In genomic region chr1:76868916-76869315, GRCh38 we compare ENCODE assay signal across 11 cellular contexts. TPM values are rescaled to one million over a fixed set of nuclear protein-coding genes. Genes with fewer than 3 reads are reported as not detected.
DNase-seq lines count a peak whose midpoint lies in the region; ATAC-seq, FAIRE-seq and TF ChIP-seq lines count a peak whose summit lies in the region.
"Had no signal": no experiment of that assay in that cellular context is flagged by ENCODE, and none has a peak within 500 bp of the region (broad histone marks: within the 10 kb centered on the region; RNA-seq: fewer than 3 reads in every experiment).

No MANE protein-coding gene starts in this region.

- dilution Hi-C loops in keratinocyte (cut with MboI; ENCODE audit: extremely low pct_ligation_motif_present, low sequenced_read_pairs): no loop called here

- in situ Hi-C loops in GM12878 (cut with MboI): no loop called here

- H3K9me3 ChIP-seq in GM12878 (replicated peaks; ENCODE audit: control insufficient read depth, insufficient read depth, low read length) (no peaks in the 10 kb centered on the region; the same call in 2 of the 3 replicates), keratinocyte (ENCODE audit: control insufficient read depth, low read depth, low read length) (no peaks in the 10 kb centered on the region), stomach (no peaks in the 10 kb centered on the region)

- CTCF ChIA-PET in activated CD4-positive, alpha-beta T cell treated with anti-CD3 and anti-CD28 coated beads for 36 hours (lab: Charles Lee): no interaction called here
- CTCF ChIA-PET in activated CD4-positive, alpha-beta T cell treated with anti-CD3 and anti-CD28 coated beads, Interleukin-2, amount 10 ng/mL, durations not matched to agents 7 days and 5 days (lab: Charles Lee): interaction anchor here (1.5 kb wide), 1 partner anchor 17 kb away, joined by 4 read pairs; no protein-coding TSS in a partner anchor
- CTCF ChIA-PET in GM12878 (lab: Yijun Ruan, JAX): interaction anchor here (1.5 kb wide), 1 partner anchor 162 kb away, joined by 10 read pairs; no protein-coding TSS in a partner anchor

- TF ChIP-seq CTCF in GM12878 (IDR thresholded peaks at IDR 0.05 in 2 of 3, conservative IDR thresholded peaks at IDR 0.05 in 1 of 3; ENCODE audit: control insufficient read depth in 2 of 3, extremely low read depth in 1 of 3, insufficient read depth in 1 of 3, low read depth in 3 of 3, low read length in 3 of 3) (no peak), keratinocyte (optimal IDR thresholded peaks at IDR 0.05 in 1 of 3, IDR thresholded peaks at IDR 0.05 in 1 of 3, conservative IDR thresholded peaks at IDR 0.05 in 1 of 3; ENCODE audit: extremely low read depth in 1 of 3, insufficient read depth in 2 of 3, low read length in 3 of 3) (no peak), stomach (IDR thresholded peaks at IDR 0.05) (no peak)

- H3K27ac ChIP-seq in GM12878 (ENCODE audit: control insufficient read depth, insufficient read depth): no peak overlapping the region
- H3K27ac ChIP-seq in keratinocyte (ENCODE audit: control insufficient read depth, insufficient read depth, low read length): no peak overlapping the region
- H3K27ac ChIP-seq in stomach: peak overlapping the region in 4 of 5 donors; percentile 63 to 84 (median 76)
- H3K27ac ChIP-seq: BLaER1, HL-60 had no signal

- peaks cover 51% of the 10 kb centered on the region for H3K27me3 Mint-ChIP-seq in activated CD4-positive, alpha-beta T cell treated with anti-CD3 and anti-CD28 coated beads for 36 hours
- H3K27me3 Mint-ChIP-seq in activated CD4-positive, alpha-beta T cell treated with anti-CD3 and anti-CD28 coated beads, Interleukin-2, amount 10 ng/mL, durations not matched to agents 7 days and 5 days: peaks cover 76% of the 10 kb centered on the region

- peak overlapping the region; percentile 64; the same call in 1 of the 2 replicates for H3K4me2 ChIP-seq in GM12878 (ENCODE audit: control insufficient read depth, insufficient read depth)
- peak overlapping the region; percentile 81 for H3K4me2 ChIP-seq in keratinocyte (ENCODE audit: control insufficient read depth, extremely low read depth, insufficient read depth, low read depth, low read length)
- H3K4me2 ChIP-seq: BLaER1 had no signal

- H3K4me3 ChIP-seq in GM12878: no peak overlapping the region
- no peak overlapping the region for H3K4me3 ChIP-seq in keratinocyte (ENCODE audit: control insufficient read depth in 2 of 3, extremely low read depth in 1 of 3, insufficient read depth in 2 of 3, low read depth in 1 of 3, low read length in 3 of 3)
- H3K4me3 ChIP-seq in stomach: peak overlapping the region; percentile 51 to 56 (median 52)
- H3K4me3 ChIP-seq: BLaER1 had no signal

- no peak overlapping the region for H3K9ac ChIP-seq in GM12878 (ENCODE audit: control insufficient read depth, insufficient read depth, low read length)
- no peak overlapping the region for H3K9ac ChIP-seq in keratinocyte (ENCODE audit: control insufficient read depth, extremely low read depth, insufficient read depth, low read length)
- H3K9ac ChIP-seq: BLaER1 had no signal

- peak overlapping the region; percentile 30 for H3K4me3 Mint-ChIP-seq in activated CD4-positive, alpha-beta T cell treated with anti-CD3 and anti-CD28 coated beads for 36 hours
- H3K4me3 Mint-ChIP-seq in activated CD4-positive, alpha-beta T cell treated with anti-CD3 and anti-CD28 coated beads, Interleukin-2, amount 10 ng/mL, durations not matched to agents 7 days and 5 days: no peak overlapping the region

- H3K36me3 ChIP-seq in GM12878 (ENCODE audit: control insufficient read depth in 2 of 2, insufficient read depth in 2 of 2, low read length in 1 of 2) (no peaks in the 10 kb centered on the region), keratinocyte (ENCODE audit: control insufficient read depth in 2 of 2, extremely low read depth in 1 of 2, insufficient read depth in 2 of 2, low read length in 2 of 2) (no peaks in the 10 kb centered on the region), stomach (no peaks in the 10 kb centered on the region)
- H3K36me3 ChIP-seq: BLaER1 had no signal

- no peaks in the 10 kb centered on the region for H3K9me3 Mint-ChIP-seq in activated CD4-positive, alpha-beta T cell treated with anti-CD3 and anti-CD28 coated beads for 36 hours (ENCODE audit: low read depth)
- H3K9me3 Mint-ChIP-seq in activated CD4-positive, alpha-beta T cell treated with anti-CD3 and anti-CD28 coated beads, Interleukin-2, amount 10 ng/mL, durations not matched to agents 7 days and 5 days: no peaks in the 10 kb centered on the region

- TF ChIP-seq EP300 in GM12878 (IDR thresholded peaks at IDR 0.05; ENCODE audit: borderline replicate concordance in 1 of 2, control insufficient read depth in 1 of 2, low read depth in 2 of 2, low read length in 2 of 2) (no peak), stomach (IDR thresholded peaks at IDR 0.05) (no peak)

- H3K36me3 Mint-ChIP-seq in activated CD4-positive, alpha-beta T cell treated with anti-CD3 and anti-CD28 coated beads for 36 hours (ENCODE audit: low read depth): no peaks in the 10 kb centered on the region
- no peaks in the 10 kb centered on the region for H3K36me3 Mint-ChIP-seq in activated CD4-positive, alpha-beta T cell treated with anti-CD3 and anti-CD28 coated beads, Interleukin-2, amount 10 ng/mL, durations not matched to agents 7 days and 5 days (ENCODE audit: low read depth)

- 41% methylated on average over 19 of the region's 19 CpGs for WGBS in GM12878 (ENCODE audit: insufficient coverage, insufficient replicate concordance, low lambda C conversion rate, missing lambda C conversion rate)
- WGBS in stomach, 5 donors: 3 to 7% (median 6%) methylated on average over 4 to 19 of the region's 19 CpGs; no CpG with 5 or more reads in 1 of the 5 donors

- no TSS peak for BruUV-seq in GM12878 (replicated peaks; lab: Mats Ljungman, UMichigan)

- H3K9me1 ChIP-seq in keratinocyte (ENCODE audit: control insufficient read depth, extremely low read depth, insufficient read depth, low read length): no peaks in the 10 kb centered on the region

- no peak for ATAC-seq in activated CD4-positive, alpha-beta T cell treated with anti-CD3 and anti-CD28 coated beads for 36 hours
- ATAC-seq in GM12878 (no peak), GM18868 (IDR thresholded peaks at IDR 0.05; ENCODE audit: unreplicated experiment) (no peak), GM19351 (IDR thresholded peaks at IDR 0.05; ENCODE audit: unreplicated experiment) (no peak)

- H3K4me1 ChIP-seq in GM12878 (ENCODE audit: control insufficient read depth, insufficient read depth, low read length) (peaks cover 11% of the 10 kb centered on the region; the same call in 1 of the 2 replicates), keratinocyte (ENCODE audit: control insufficient read depth, extremely low read depth, insufficient read depth, low read length) (peaks cover 7% of the 10 kb centered on the region), stomach (peaks cover 10 to 34% (median 20%) of the 10 kb centered on the region in 4 donors)
- H3K4me1 ChIP-seq: BLaER1 had no signal

- no peak overlapping the region for H3K27ac Mint-ChIP-seq in activated CD4-positive, alpha-beta T cell treated with anti-CD3 and anti-CD28 coated beads for 36 hours
- no peak overlapping the region for H3K27ac Mint-ChIP-seq in activated CD4-positive, alpha-beta T cell treated with anti-CD3 and anti-CD28 coated beads, Interleukin-2, amount 10 ng/mL, durations not matched to agents 7 days and 5 days

- FAIRE-seq in GM12878 (lab: Jason Lieb, UNC) (no peak), keratinocyte (lab: Jason Lieb, UNC) (no peak)

- TF ChIP-seq RAD21 in GM12878 (IDR thresholded peaks at IDR 0.05; ENCODE audit: insufficient read depth, low read depth, low read length): no peak

- POLR2A ChIA-PET in activated CD4-positive, alpha-beta T cell treated with anti-CD3 and anti-CD28 coated beads for 36 hours (lab: Charles Lee): no interaction called here
- POLR2A ChIA-PET in activated CD4-positive, alpha-beta T cell treated with anti-CD3 and anti-CD28 coated beads, Interleukin-2, amount 10 ng/mL, durations not matched to agents 7 days and 5 days (lab: Charles Lee): no interaction called here
- POLR2A ChIA-PET in GM12878 (lab: Charles Lee): interaction anchor here (0.5 to 1.1 kb wide), 2 partner anchors 66 to 444 kb away, joined by 3 read pairs; no protein-coding TSS in a partner anchor

- no peaks in the 10 kb centered on the region for H3K79me2 ChIP-seq in GM12878 (ENCODE audit: control insufficient read depth, insufficient read depth, low read length)
- no peaks in the 10 kb centered on the region for H3K79me2 ChIP-seq in keratinocyte (ENCODE audit: control insufficient read depth, insufficient read depth, low read length)

- SMC1A ChIA-PET in GM12878 (lab: Charles Lee; ENCODE audit: uncharacterized antibody, unreplicated experiment): interaction anchor here (0.7 to 2.8 kb wide), 8 partner anchors 11 to 259 kb away, joined by 3 to 22 read pairs (median 6); no protein-coding TSS in a partner anchor

- H4K20me1 ChIP-seq in GM12878 (ENCODE audit: control insufficient read depth, insufficient read depth) (no peaks in the 10 kb centered on the region), keratinocyte (ENCODE audit: control insufficient read depth, extremely low read depth, insufficient read depth, low read length) (no peaks in the 10 kb centered on the region)
- H4K20me1 ChIP-seq: BLaER1 had no signal

- no peak for TF ChIP-seq POLR2A in GM12878 (IDR thresholded peaks at IDR 0.05; ENCODE audit: low read depth, low read length)
- no peak for TF ChIP-seq POLR2A in stomach (IDR thresholded peaks at IDR 0.05)

- H3K27me3 ChIP-seq in GM12878 (replicated peaks in 1 of 2; ENCODE audit: control insufficient read depth in 2 of 2, insufficient read depth in 2 of 2, low read length in 1 of 2): peaks cover 8 to 22% of the 10 kb centered on the region in 2 experiments
- H3K27me3 ChIP-seq in keratinocyte (ENCODE audit: control insufficient read depth, extremely low read depth, insufficient read depth, low read length): peaks cover 25% of the 10 kb centered on the region
- peaks cover 0 to 51% (median 22%) of the 10 kb centered on the region in 3 donors for H3K27me3 ChIP-seq in stomach
- H3K27me3 ChIP-seq: BLaER1 had no signal

- intact Hi-C loops in activated CD4-positive, alpha-beta T cell treated with anti-CD3 and anti-CD28 coated beads for 36 hours (cut with DNase I, micrococcal nuclease): loop anchor here in 1 of 2 experiments (10.0 kb wide), 1 partner anchor 714 kb away; no protein-coding TSS in a partner anchor
- intact Hi-C loops in GM12878 (cut with micrococcal nuclease; ENCODE audit: unreplicated experiment) (loop anchor here (10.0 kb wide), 1 partner anchor 534 kb away; no protein-coding TSS in a partner anchor), stomach (cut with DNase I; ENCODE audit: low total_unique reads) (no loop called here)

- RAD21 ChIA-PET in GM12878 (lab: Charles Lee; ENCODE audit: unreplicated experiment): interaction anchor here (1.3 to 5.2 kb wide), 7 partner anchors 66 to 259 kb away, joined by 3 to 41 read pairs (median 8); no protein-coding TSS in a partner anchor

- peaks cover 7% of the 10 kb centered on the region for H3K4me1 Mint-ChIP-seq in activated CD4-positive, alpha-beta T cell treated with anti-CD3 and anti-CD28 coated beads for 36 hours
- peaks cover 9% of the 10 kb centered on the region for H3K4me1 Mint-ChIP-seq in activated CD4-positive, alpha-beta T cell treated with anti-CD3 and anti-CD28 coated beads, Interleukin-2, amount 10 ng/mL, durations not matched to agents 7 days and 5 days

- DNase-seq in activated CD4-positive, alpha-beta T cell treated with anti-CD3 and anti-CD28 coated beads for 36 hours: peak; percentile 8
- DNase-seq in activated CD4-positive, alpha-beta T cell treated with anti-CD3 and anti-CD28 coated beads, Interleukin-2, amount 10 ng/mL, durations not matched to agents 7 days and 5 days: no peak
- DNase-seq in GM12878 (ENCODE audit: low read depth, low spot score) (no peak), keratinocyte (ENCODE audit: low read depth, low spot score) (no peak), stomach (no peak), NOMO-1 treated with dmso at 0.1 percent for 144 hours (lab: John Stamatoyannopoulos, UW; ENCODE audit: unreplicated experiment) (no peak)

- no peak overlapping the region for H2AFZ ChIP-seq in GM12878 (ENCODE audit: control insufficient read depth, low read depth, low read length)
- no peak overlapping the region for H2AFZ ChIP-seq in keratinocyte (ENCODE audit: control insufficient read depth, low read length)

RNA-seq across cellular contexts. Expression of gene ST6GALNAC5, which starts 1.6 kb away (rescaled TPM):
- not detected for total RNA-seq in activated CD4-positive, alpha-beta T cell treated with anti-CD3 and anti-CD28 coated beads for 36 hours
- total RNA-seq in activated CD4-positive, alpha-beta T cell treated with anti-CD3 and anti-CD28 coated beads, Interleukin-2, amount 10 ng/mL, durations not matched to agents 7 days and 5 days: not detected
- total RNA-seq in GM12878 (2013; cell fraction: nucleolus; rRNA removed): not detected in 2 replicates
- total RNA-seq in GM12878 (2014; rRNA removed) (under 0.01 and 0.44 TPM in 2 replicates), GM12878 (2014; rRNA removed; fragmentation: Illumina TruSeq; extraction: Trizol) (0.09 TPM in 1 of 2 replicates, not detected in the other), GM12878 (2021) (0.13 TPM in 1 of 2 replicates, not detected in the other), stomach (10 to 100 TPM in 2 of 5 donors, 1 to 10 TPM in 2, not detected in 1; 2.5 to 22.0 (median 12.2) TPM)
- polyA plus RNA-seq in GM12878 (2011; ENCODE audit: low read depth): not detected
- polyA plus RNA-seq in GM12878 (2011; rRNA removed) (1.2 and 1.8 TPM in 2 replicates), GM12878 (2014; fragmentation: Illumina TruSeq; extraction: Trizol) (0.08 TPM in 1 of 2 replicates, not detected in the other), GM12878 (2014; fragmentation: Nextera tagmentation; extraction: Ambion mirVana) (not detected), GM12878 (2014; rRNA removed) (0.01 TPM in 1 of 2 replicates, not detected in the other), GM12878 (2016; fragmentation: Nextera tagmentation; extraction: Ambion mirVana) (not detected), keratinocyte (12.8 to 18.7 TPM (median 14.3 TPM) in 3 replicates), stomach (1 to 10 TPM; 1.3 to 2.9 (median 1.8) TPM)
- 1.6 and 3.1 TPM in 2 replicates for polyA plus RNA-seq in GM12878 (2011; cell fraction: cytosol; rRNA removed)
- 3.0 and 3.8 TPM in 2 replicates for polyA plus RNA-seq in GM12878 (2011; cell fraction: nucleus; rRNA removed)
- not detected in 2 replicates for polyA plus RNA-seq in GM12878 (2012)
- polyA minus RNA-seq in GM12878 (2011; rRNA and poly(A)+ RNA removed): 2.0 and 6.1 TPM in 2 replicates
- polyA minus RNA-seq in GM12878 (2011; cell fraction: cytosol; rRNA and poly(A)+ RNA removed): 1.1 and 1.5 TPM in 2 replicates
- polyA minus RNA-seq in GM12878 (2011; cell fraction: nucleus; rRNA and poly(A)+ RNA removed): 7.0 and 12.2 TPM in 2 replicates
- 1.8 TPM for polyA plus RNA-seq in keratinocyte (2011; ENCODE audit: low read depth)
- 10.4 and 11.5 TPM in 2 replicates for polyA plus RNA-seq in keratinocyte (2011; cell fraction: cytosol; rRNA removed)
- polyA plus RNA-seq in keratinocyte (2011; cell fraction: nucleus; rRNA removed): 10.8 and 11.5 TPM in 2 replicates
- 5.0 and 18.7 TPM in 2 replicates for polyA plus RNA-seq in keratinocyte (2012; ENCODE audit: low replicate concordance)
- 21.5 to 32.2 TPM (median 30.8 TPM) in 3 replicates for polyA minus RNA-seq in keratinocyte
- 24.6 TPM for polyA minus RNA-seq in keratinocyte (2011; cell fraction: cytosol; rRNA and poly(A)+ RNA removed)
- polyA minus RNA-seq in keratinocyte (2011; cell fraction: nucleus; rRNA and poly(A)+ RNA removed): 40.0 and 42.3 TPM in 2 replicates
- total RNA-seq: glomerular endothelial cell had no signal

Comparison
In these comparisons a context has a peak if more than half of its experiments do, and no peak if none do; other contexts are left out.
1. H3K27ac ChIP-seq: peak in stomach (4 of 5); none in GM12878 (single experiment) and keratinocyte (single experiment).
2. H3K4me3 ChIP-seq: peak in stomach (4 of 4); none in GM12878 (single experiment) and keratinocyte (0 of 3).